In genomic region chr16:83806721-83807120, GRCh38 we compare ENCODE assay signal across 1 cellular context.
TF ChIP-seq lines count a peak whose summit lies in the region.

No MANE protein-coding gene starts in this region.

TF ChIP-seq in IMR-90, 13 proteins besides CTCF, POLR2A, EP300 and RAD21 (continued from another document):
- TF ChIP-seq USF2 (IDR thresholded peaks at IDR 0.05; ENCODE audit: low read depth, low read length) (no peak), BHLHE40 (IDR thresholded peaks at IDR 0.05; ENCODE audit: low read depth, low read length) (no peak), RFX5 (IDR thresholded peaks at IDR 0.05; ENCODE audit: low read depth, low read length) (no peak), MAZ (IDR thresholded peaks at IDR 0.05; ENCODE audit: borderline replicate concordance, low read depth, low read length) (no peak), MAFK (IDR thresholded peaks at IDR 0.05; ENCODE audit: low read depth, low read length) (no peak), SMC3 (IDR thresholded peaks at IDR 0.05; ENCODE audit: low read depth, low read length) (no peak)
